29 cellular contexts compared by ENCODE assay signal in genomic region chr17:45326566-45326965, GRCh38. TPM values are rescaled to one million over a fixed set of nuclear protein-coding genes. Genes with fewer than 3 reads are reported as not detected.
A peak's percentile ranks its signal among the peaks of the same experiment; 100 is the strongest.
DNase-seq lines count a peak whose midpoint lies in the region; ATAC-seq and TF ChIP-seq lines count a peak whose summit lies in the region.
"Had no signal": no experiment of that assay in that cellular context is flagged by ENCODE, and none has a peak within 500 bp of the region (broad histone marks: within the 10 kb centered on the region; RNA-seq: fewer than 3 reads in every experiment).

No MANE protein-coding gene starts in this region.

- H2BK5ac ChIP-seq in trophoblast cell (ENCODE audit: low read depth, low read length, poor library complexity), result no peak overlapping the region

- H3K36me3 Mint-ChIP-seq in GM23338 (ENCODE audit: low read depth), result no peaks in the 10 kb centered on the region
- H3K36me3 Mint-ChIP-seq: naive B cell had no signal

- in situ Hi-C loops in Panc1 (cut with HindIII; ENCODE audit: low pct_unique_long_range_greater_than_20kb, low sequenced_read_pairs), result no loop called here

- no peaks in the 10 kb centered on the region for H3K9me3 ChIP-seq in A673 (ENCODE audit: low read depth, low read length, poor library complexity, severe bottlenecking)
- no peaks in the 10 kb centered on the region for H3K9me3 ChIP-seq in Panc1 (ENCODE audit: control insufficient read depth, insufficient read depth, low read depth, low read length)
- no peaks in the 10 kb centered on the region for H3K9me3 ChIP-seq in trophoblast cell (ENCODE audit: insufficient read depth, low read depth, low read length)
- H3K9me3 ChIP-seq: BLaER1 treated with 17β-estradiol and CSF1 and Interleukin-3, amounts not matched to agents 10 nM and 100 nM; right atrium auricular region; tibial artery had no signal

- no peak overlapping the region for H2BK12ac ChIP-seq in trophoblast cell (ENCODE audit: low read length)

- no peak overlapping the region for H4K12ac ChIP-seq in trophoblast cell (ENCODE audit: low read depth, low read length)

- no peak overlapping the region for H3K27ac Mint-ChIP-seq in GM23338
- H3K27ac Mint-ChIP-seq: dendritic cell treated with granulocyte-macrophage colony-stimulating factor and Interleukin-4, amounts not matched to agents 40 ng/mL and 50 ng/mL, for 4 days; T-helper 2 cell treated with Interferon-gamma antibody and Interleukin-4, amounts not matched to agents 5 μg/mL and 100 μg/mL, for 36 hours had no signal

- H4K91ac ChIP-seq in trophoblast cell (ENCODE audit: low read depth, low read length), result no peak overlapping the region

- no peak overlapping the region for H2AK5ac ChIP-seq in trophoblast cell (ENCODE audit: low read length)

- H3K79me2 ChIP-seq in GM23338 (replicated peaks; ENCODE audit: insufficient read depth) (no peaks in the 10 kb centered on the region), trophoblast cell (ENCODE audit: control insufficient read depth, insufficient read depth, low read length, poor library complexity) (no peaks in the 10 kb centered on the region)

- H3K79me1 ChIP-seq in trophoblast cell (ENCODE audit: low read length), result no peaks in the 10 kb centered on the region

- intact Hi-C loops in A673 (cut with micrococcal nuclease; ENCODE audit: unreplicated experiment) (no loop called here), Panc1 (cut with micrococcal nuclease; ENCODE audit: unreplicated experiment) (no loop called here)

- 0 out of 2 replicates have a peak overlapping the region, but pooled peaks have one; percentile 20 for H2AFZ ChIP-seq in GM23338
- no peak overlapping the region for H2AFZ ChIP-seq in trophoblast cell (ENCODE audit: insufficient read depth, low read length, poor library complexity)
- H2AFZ ChIP-seq: PC-9 had no signal

- H3K4me2 ChIP-seq in GM23338, result no peak overlapping the region
- H3K4me2 ChIP-seq in trophoblast cell (ENCODE audit: low read length), result no peak overlapping the region
- H3K4me2 ChIP-seq: PC-9 had no signal

- H3K4me3 ChIP-seq in A673 (ENCODE audit: low read depth, low read length, poor library complexity, severe bottlenecking), result no peak overlapping the region
- no peak overlapping the region for H3K4me3 ChIP-seq in GM23338
- H3K4me3 ChIP-seq in Panc1 (ENCODE audit: low read depth in 2 of 2, low read length in 2 of 2), result no peak overlapping the region
- no peak overlapping the region for H3K4me3 ChIP-seq in trophoblast cell (ENCODE audit: low read depth, low read length)
- H3K4me3 ChIP-seq: BLaER1 treated with 17β-estradiol and CSF1 and Interleukin-3, amounts not matched to agents 10 nM and 100 nM; PC-9; right atrium auricular region; tibial artery had no signal

- BruUV-seq in A673 (replicated peaks; lab: Mats Ljungman, UMichigan) (no TSS peak), Panc1 (replicated peaks; lab: Mats Ljungman, UMichigan) (no TSS peak)

- POLR2A ChIA-PET in A673 (lab: Charles Lee; ENCODE audit: low non-redundant PET), result no interaction called here
- POLR2A ChIA-PET in Panc1 (lab: Charles Lee), result interaction anchor here (1.1 kb wide), 1 partner anchor 29 kb away, joined by 3 read pairs; no protein-coding TSS in a partner anchor

- no peak overlapping the region for H3K4me3 Mint-ChIP-seq in GM23338
- H3K4me3 Mint-ChIP-seq: dendritic cell treated with granulocyte-macrophage colony-stimulating factor and Interleukin-4, amounts not matched to agents 40 ng/mL and 50 ng/mL, for 4 days; naive B cell; stimulated activated naive CD8-positive, alpha-beta T cell treated with anti-CD3 and anti-CD28 coated beads, Interleukin-15, amount 100 ng/mL, for 72 hours; T-helper 2 cell treated with Interferon-gamma antibody and Interleukin-4, amounts not matched to agents 5 μg/mL and 100 μg/mL, for 36 hours had no signal

- no peak overlapping the region for H3K18ac ChIP-seq in trophoblast cell (ENCODE audit: low read length)

- ATAC-seq in GM23338, result no peak
- ATAC-seq in Panc1, result no peak
- ATAC-seq in stimulated activated naive CD8-positive, alpha-beta T cell treated with anti-CD3 and anti-CD28 coated beads, Interleukin-15, Interleukin-2, amounts not matched to agents 100 U/mL and 50 U/mL, for 24 hours, result no peak
- ATAC-seq in GM18520 (IDR thresholded peaks at IDR 0.05; ENCODE audit: unreplicated experiment), result no peak
- ATAC-seq: esophagus mucosa; foreskin keratinocyte; stimulated activated naive CD8-positive, alpha-beta T cell treated with anti-CD3 and anti-CD28 coated beads, Interleukin-15, amount 100 ng/mL, for 72 hours had no signal

- H3K9me2 ChIP-seq in GM23338 (ENCODE audit: insufficient read depth), result no peaks in the 10 kb centered on the region

- H3K36me3 ChIP-seq in A673 (ENCODE audit: insufficient read depth, low read length, poor library complexity, severe bottlenecking), result no peaks in the 10 kb centered on the region
- no peaks in the 10 kb centered on the region for H3K36me3 ChIP-seq in GM23338 (ENCODE audit: insufficient read depth)
- H3K36me3 ChIP-seq in Panc1 (ENCODE audit: control insufficient read depth, insufficient read depth, low read length), result no peaks in the 10 kb centered on the region
- no peaks in the 10 kb centered on the region for H3K36me3 ChIP-seq in trophoblast cell (ENCODE audit: control insufficient read depth in 1 of 2, insufficient read depth in 2 of 2, low read length in 2 of 2)
- H3K36me3 ChIP-seq: BLaER1 treated with 17β-estradiol and CSF1 and Interleukin-3, amounts not matched to agents 10 nM and 100 nM; right atrium auricular region; tibial artery had no signal

- no peak overlapping the region for H3K23ac ChIP-seq in trophoblast cell (ENCODE audit: low read length)

- H3K14ac ChIP-seq in trophoblast cell (ENCODE audit: low read length), result no peak overlapping the region

- H2BK120ac ChIP-seq in trophoblast cell (ENCODE audit: insufficient read depth, low read length, poor library complexity), result no peak overlapping the region

- no peaks in the 10 kb centered on the region for H4K20me1 ChIP-seq in GM23338 (replicated peaks; ENCODE audit: insufficient read depth)
- H4K20me1 ChIP-seq: BLaER1 treated with 17β-estradiol and CSF1 and Interleukin-3, amounts not matched to agents 10 nM and 100 nM had no signal

- H3K4me1 ChIP-seq in A673 (ENCODE audit: insufficient read depth, low read length, poor library complexity, severe bottlenecking), result no peaks in the 10 kb centered on the region
- H3K4me1 ChIP-seq in GM23338 (ENCODE audit: insufficient read depth), result peaks cover 8% of the 10 kb centered on the region
- H3K4me1 ChIP-seq in Panc1 (ENCODE audit: control insufficient read depth, insufficient read depth, low read length), result peaks cover 8% of the 10 kb centered on the region
- H3K4me1 ChIP-seq in trophoblast cell (ENCODE audit: control insufficient read depth in 1 of 2, insufficient read depth in 2 of 2, low read length in 2 of 2), result peaks cover 0 to under 1% of the 10 kb centered on the region in 2 experiments
- H3K4me1 ChIP-seq: foreskin keratinocyte, right atrium auricular region had no signal

- WGBS in trophoblast cell (ENCODE audit: extremely low coverage, insufficient coverage, insufficient read length), result no CpG with 5 or more reads among the region's 6 CpGs

- TF ChIP-seq CTCF in A673 (conservative IDR thresholded peaks at IDR 0.05; ENCODE audit: low read depth, low read length) (no peak), GM23338 (conservative IDR thresholded peaks at IDR 0.05; ENCODE audit: low read depth in 2 of 2) (no peak), Panc1 (IDR thresholded peaks at IDR 0.05) (no peak)

- CTCF ChIA-PET in A673 (lab: Charles Lee), result no interaction called here
- CTCF ChIA-PET in Panc1 (lab: Charles Lee), result interaction anchor here (0.6 to 0.8 kb wide), 2 partner anchors 36 to 99 kb away, joined by 3 read pairs; no protein-coding TSS in a partner anchor

- H3K27ac ChIP-seq in A673 (ENCODE audit: low read depth, low read length, poor library complexity, severe bottlenecking) (no peak overlapping the region), GM23338 (ENCODE audit: low read depth) (no peak overlapping the region), Panc1 (ENCODE audit: low read length) (peak overlapping the region; percentile 77; the same call in 1 of the 2 replicates), trophoblast cell (ENCODE audit: low read depth, low read length) (no peak overlapping the region)
- H3K27ac ChIP-seq: BLaER1 treated with 17β-estradiol and CSF1 and Interleukin-3, amounts not matched to agents 10 nM and 100 nM; foreskin keratinocyte; PC-9; right atrium auricular region; tibial artery had no signal

- H3K4ac ChIP-seq in trophoblast cell (ENCODE audit: low read depth, low read length), result no peak overlapping the region

- H3K9me3 Mint-ChIP-seq in GM23338, result no peaks in the 10 kb centered on the region
- H3K9me3 Mint-ChIP-seq: dendritic cell treated with granulocyte-macrophage colony-stimulating factor and Interleukin-4, amounts not matched to agents 40 ng/mL and 50 ng/mL, for 4 days; naive B cell; stimulated activated naive CD8-positive, alpha-beta T cell treated with anti-CD3 and anti-CD28 coated beads, Interleukin-15, amount 100 ng/mL, for 72 hours; T-helper 2 cell treated with Interferon-gamma antibody and Interleukin-4, amounts not matched to agents 5 μg/mL and 100 μg/mL, for 36 hours had no signal

- peaks cover 6% of the 10 kb centered on the region for H3K27me3 Mint-ChIP-seq in GM23338 (ENCODE audit: insufficient read depth, low read depth, poor library complexity)
- H3K27me3 Mint-ChIP-seq: stimulated activated naive CD8-positive, alpha-beta T cell treated with anti-CD3 and anti-CD28 coated beads, Interleukin-15, amount 100 ng/mL, for 72 hours had no signal

- no peaks in the 10 kb centered on the region for H3F3A ChIP-seq in GM23338 (replicated peaks; ENCODE audit: low read depth)

- H3K27me3 ChIP-seq in A673 (replicated peaks; ENCODE audit: insufficient read depth, low read depth, low read length, poor library complexity), result no peaks in the 10 kb centered on the region
- H3K27me3 ChIP-seq in GM23338 (ENCODE audit: insufficient read depth), result no peaks in the 10 kb centered on the region
- H3K27me3 ChIP-seq in Panc1 (ENCODE audit: control insufficient read depth, insufficient read depth, low read length), result no peaks in the 10 kb centered on the region
- no peaks in the 10 kb centered on the region for H3K27me3 ChIP-seq in trophoblast cell (ENCODE audit: insufficient read depth, low read length)
- H3K27me3 ChIP-seq: BLaER1 treated with 17β-estradiol and CSF1 and Interleukin-3, amounts not matched to agents 10 nM and 100 nM; foreskin keratinocyte; right atrium auricular region; tibial artery had no signal

- DNase-seq in A673 (ENCODE audit: low spot score) (peak; percentile 13), GM23338 (ENCODE audit: low spot score) (no peak), Panc1 (ENCODE audit: low read depth, low spot score) (no peak), trophoblast cell (peak; percentile 80 to 96), NCI-H2029 treated with DMSO at 0.1 percent for 48 hours (lab: John Stamatoyannopoulos, UW) (no peak)
- no peak for DNase-seq in stimulated activated naive CD8-positive, alpha-beta T cell treated with anti-CD3 and anti-CD28 coated beads, Interleukin-15, Interleukin-2, amounts not matched to agents 100 U/mL and 50 U/mL, for 24 hours
- DNase-seq: activated CD4-positive, alpha-beta T cell treated with anti-CD3 and anti-CD28 coated beads for 4 hours; activated gamma-delta T cell; activated T-cell treated with anti-CD3 and anti-CD28 coated beads, Interleukin-2, amount 50 U/mL, for 1 hour; central memory CD4-positive, alpha-beta T cell; DMS79 treated with DMSO at 0.1 percent for 48 hours; foreskin keratinocyte; GF-D8; midbrain; naive B cell; NCI-H1092; NCI-H1694; NCI-H510A; PC-9; SHP77 treated with DMSO at 0.1 percent for 48 hours; stimulated activated CD4-positive, alpha-beta T cell treated with anti-CD3 and anti-CD28 coated beads, Interleukin-1b, Interleukin-23, amount 100 ng/mL, for 48 hours; stimulated activated naive CD8-positive, alpha-beta T cell treated with anti-CD3 and anti-CD28 coated beads, Interleukin-15, amount 100 ng/mL, for 72 hours had no signal

- H3K4me1 Mint-ChIP-seq in GM23338, result peaks cover 7% of the 10 kb centered on the region

- H3K9ac ChIP-seq in trophoblast cell (ENCODE audit: low read length), result no peak overlapping the region
- H3K9ac ChIP-seq: BLaER1 treated with 17β-estradiol and CSF1 and Interleukin-3, amounts not matched to agents 10 nM and 100 nM had no signal

- H4K8ac ChIP-seq in trophoblast cell (ENCODE audit: low read depth, low read length), result no peak overlapping the region

RNA-seq across cellular contexts. Expression of gene MAP3K14, which starts 9.7 kb away (rescaled TPM):
- total RNA-seq in A673 (2021) (3.0 and 5.5 TPM in 2 replicates), Panc1 (2021; ENCODE audit: unreplicated experiment) (80.8 TPM)
- 3.9 and 4.9 TPM in 2 replicates for total RNA-seq in GM23338 (2014; rRNA removed; shearing (Covaris generic))
- polyA plus RNA-seq in GM23338 (2016; fragmentation: Nextera tagmentation; extraction: Ambion mirVana), result 1.3 and 1.4 TPM in 2 replicates
- polyA plus RNA-seq in Panc1 (2012; ENCODE audit: insufficient read length), result 60.3 TPM
- 1.1 and 1.3 TPM in 2 replicates for polyA plus RNA-seq in trophoblast cell (2013)

Comparison
In these comparisons a context has a peak if more than half of its experiments do, and no peak if none do; other contexts are left out.
1. DNase-seq: peak in A673 (single experiment) and trophoblast cell (2 of 2); none in GM23338 (single experiment), Panc1 (single experiment), stimulated activated naive CD8-positive, alpha-beta T cell treated with anti-CD3 and anti-CD28 coated beads, Interleukin-15, Interleukin-2, amounts not matched to agents 100 U/mL and 50 U/mL, for 24 hours (single experiment) and NCI-H2029 treated with DMSO at 0.1 percent for 48 hours (single experiment).
2. RNA of gene MAP3K14, which starts 9.7 kb away (total RNA-seq): 80.8 TPM in Panc1 (single experiment); 3.9 to 4.9 TPM in GM23338 and 3.0 to 5.5 TPM in A673; every median in the first group is over 10 times any median in the second.